Comparison of ENCODE assay signal across 8 cellular contexts in the genomic region with DNA sequence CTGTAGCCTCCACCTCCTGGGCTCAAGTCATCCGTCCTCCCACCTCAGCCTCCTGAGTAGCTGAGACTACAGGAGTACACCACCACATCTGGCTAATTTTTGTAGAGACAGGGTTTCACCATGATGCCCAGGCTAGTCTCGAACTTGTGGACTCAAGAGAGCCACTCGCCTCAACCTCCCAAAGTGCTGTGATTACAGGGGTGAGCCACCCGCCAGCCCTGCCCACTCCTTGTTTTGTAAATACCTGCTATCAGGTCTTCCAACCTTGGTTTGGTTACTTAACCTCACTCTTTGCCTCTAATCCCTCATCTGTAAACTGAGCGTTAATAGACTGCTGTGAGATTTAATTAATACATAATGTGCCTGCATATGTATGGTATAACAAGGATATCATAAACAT. TPM values are rescaled to one million over a fixed set of nuclear protein-coding genes. Genes with fewer than 3 reads are reported as not detected.
DNase-seq lines count a peak whose midpoint lies in the region; ATAC-seq and TF ChIP-seq lines count a peak whose summit lies in the region.

No MANE protein-coding gene starts in this region.

- H3K36me3 ChIP-seq in GM23248 (ENCODE audit: low read depth), result no peaks in the 10 kb centered on the region
- no peaks in the 10 kb centered on the region for H3K36me3 ChIP-seq in SU-DHL-6 (ENCODE audit: low read length)
- H3K36me3 ChIP-seq in esophagus (ENCODE audit: control insufficient read depth in 2 of 2, insufficient read depth in 2 of 2, low read length in 1 of 2), result no peaks in the 10 kb centered on the region

- no peak overlapping the region for H3K27ac ChIP-seq in GM23248
- no peak overlapping the region for H3K27ac ChIP-seq in SU-DHL-6 (ENCODE audit: low read depth, low read length)
- peak overlapping the region; percentile 97 to 98 for H3K27ac ChIP-seq in esophagus (ENCODE audit: low read depth in 2 of 2, low read length in 1 of 2)
- H3K27ac ChIP-seq in caudate nucleus (ENCODE audit: low read depth, low read length), result no peak overlapping the region

- peak overlapping the region; percentile 96 for H3K4me2 ChIP-seq in GM23248 (ENCODE audit: unreplicated experiment)
- peak overlapping the region; percentile 76 for H3K4me2 ChIP-seq in SU-DHL-6 (ENCODE audit: low read depth, low read length, poor library complexity, severe bottlenecking)

- H3K4me1 ChIP-seq in GM23248 (ENCODE audit: insufficient read depth), result no peaks in the 10 kb centered on the region
- no peaks in the 10 kb centered on the region for H3K4me1 ChIP-seq in esophagus (ENCODE audit: control insufficient read depth in 2 of 2, insufficient read depth in 2 of 2, low read length in 1 of 2)

- no peaks in the 10 kb centered on the region for H3K27me3 ChIP-seq in GM23248 (replicated peaks; ENCODE audit: insufficient read depth)
- H3K27me3 ChIP-seq in SU-DHL-6 (ENCODE audit: low read length), result no peaks in the 10 kb centered on the region
- H3K27me3 ChIP-seq in esophagus (ENCODE audit: control insufficient read depth in 1 of 2, insufficient read depth in 2 of 2, low read length in 2 of 2), result no peaks in the 10 kb centered on the region

- DNase-seq in GM23248 (no peak), retinal pigment epithelial cell (ENCODE audit: low read depth) (no peak), caudate nucleus (lab: John Stamatoyannopoulos, UW) (no peak), COR-L47 (lab: John Stamatoyannopoulos, UW) (no peak)

- no peaks in the 10 kb centered on the region for H4K20me1 ChIP-seq in GM23248 (ENCODE audit: insufficient read depth)
- no peaks in the 10 kb centered on the region for H4K20me1 ChIP-seq in SU-DHL-6 (ENCODE audit: low read depth, low read length)

- 76 to 78% methylated on average over 5 of the region's 5 CpGs for WGBS in GM23248 (ENCODE audit: low coverage in 1 of 2, low lambda C conversion rate in 2 of 2, missing lambda C conversion rate in 2 of 2), 2 experiments
- WGBS in esophagus, 2 donors, result 69 to 80% methylated on average over 5 of the region's 5 CpGs

- in situ Hi-C loops in GM23248 (cut with MboI), result no loop called here

- H2AFZ ChIP-seq in GM23248, result peak overlapping the region; percentile 93
- peak overlapping the region; percentile 88 for H2AFZ ChIP-seq in SU-DHL-6 (ENCODE audit: low read depth, low read length, severe bottlenecking)

- no peaks in the 10 kb centered on the region for H3K9me2 ChIP-seq in GM23248 (ENCODE audit: insufficient read depth)
- no peaks in the 10 kb centered on the region for H3K9me2 ChIP-seq in SU-DHL-6 (replicated peaks; ENCODE audit: insufficient read depth, low read length)

- no peaks in the 10 kb centered on the region; the same call in 1 of the 2 replicates for H3F3A ChIP-seq in GM23248 (ENCODE audit: insufficient read depth)
- H3F3A ChIP-seq in SU-DHL-6 (ENCODE audit: insufficient read depth), result peaks cover 5% of the 10 kb centered on the region; the same call in 1 of the 2 replicates

- ATAC-seq in GM21737 (IDR thresholded peaks at IDR 0.05; ENCODE audit: unreplicated experiment) (no peak), GM21447 (IDR thresholded peaks at IDR 0.05; ENCODE audit: unreplicated experiment) (no peak)

- H3K4me3 ChIP-seq in GM23248 (peak overlapping the region; percentile 83; the same call in 1 of the 2 replicates), SU-DHL-6 (ENCODE audit: insufficient read depth, low read length, poor library complexity, severe bottlenecking) (peak overlapping the region; percentile 68), esophagus (ENCODE audit: low read depth in 1 of 2, low read length in 2 of 2) (peak overlapping the region; percentile 28 to 75), retinal pigment epithelial cell (ENCODE audit: low read length) (peak overlapping the region; percentile 93)

- TF ChIP-seq CTCF in SU-DHL-6 (IDR thresholded peaks at IDR 0.05; ENCODE audit: insufficient read depth, low read length, poor library complexity, severe bottlenecking) (no peak), retinal pigment epithelial cell (conservative IDR thresholded peaks at IDR 0.05; ENCODE audit: low read depth, low read length) (no peak)

- H3K9me3 ChIP-seq in GM23248 (ENCODE audit: low read depth) (no peaks in the 10 kb centered on the region), SU-DHL-6 (ENCODE audit: insufficient read depth, low read length) (no peaks in the 10 kb centered on the region), esophagus (ENCODE audit: control insufficient read depth in 2 of 2, insufficient read depth in 1 of 2, low read depth in 1 of 2, low read length in 1 of 2) (no peaks in the 10 kb centered on the region)

- H3K9ac ChIP-seq in GM23248 (no peak overlapping the region), SU-DHL-6 (ENCODE audit: low read length) (peak overlapping the region; percentile 52)

- H3K79me2 ChIP-seq in GM23248 (ENCODE audit: insufficient read depth), result no peaks in the 10 kb centered on the region
- no peaks in the 10 kb centered on the region for H3K79me2 ChIP-seq in SU-DHL-6 (ENCODE audit: insufficient read depth, low read length)

RNA-seq across cellular contexts. Expression of a gene that starts 0.8 kb away (rescaled TPM):
- total RNA-seq in GM23248 (2014; rRNA removed; shearing (Covaris generic)), result not detected in 2 replicates
- not detected in 2 replicates for polyA plus RNA-seq in GM23248 (2016; fragmentation: Nextera tagmentation; extraction: Ambion mirVana)
- polyA plus RNA-seq in esophagus, result 1 to 10 TPM; 3.4 to 8.8 TPM

RNA-seq across cellular contexts. Expression of a gene that starts 0.9 kb away (rescaled TPM):
- total RNA-seq in GM23248 (2014; rRNA removed; shearing (Covaris generic)), result 3.7 TPM in 1 of 2 replicates, not detected in the other
- polyA plus RNA-seq in GM23248 (2016; fragmentation: Nextera tagmentation; extraction: Ambion mirVana) (0.76 and 0.95 TPM in 2 replicates), esophagus (10 to 100 TPM in 1 of 2 donors, 1 to 10 TPM in 1; 9.2 to 20.2 TPM)

Comparison
In these comparisons a context has a peak if more than half of its experiments do, and no peak if none do; other contexts are left out.
1. H3K27ac ChIP-seq: peak in esophagus (2 of 2); none in GM23248 (single experiment), SU-DHL-6 (single experiment) and caudate nucleus (single experiment).
2. Peak in every context shown above with its lines, with median percentiles within 50 percentile points of each other: H3K4me3 ChIP-seq.